Comparison of ENCODE assay signal across 19 cellular contexts in the genomic region with DNA sequence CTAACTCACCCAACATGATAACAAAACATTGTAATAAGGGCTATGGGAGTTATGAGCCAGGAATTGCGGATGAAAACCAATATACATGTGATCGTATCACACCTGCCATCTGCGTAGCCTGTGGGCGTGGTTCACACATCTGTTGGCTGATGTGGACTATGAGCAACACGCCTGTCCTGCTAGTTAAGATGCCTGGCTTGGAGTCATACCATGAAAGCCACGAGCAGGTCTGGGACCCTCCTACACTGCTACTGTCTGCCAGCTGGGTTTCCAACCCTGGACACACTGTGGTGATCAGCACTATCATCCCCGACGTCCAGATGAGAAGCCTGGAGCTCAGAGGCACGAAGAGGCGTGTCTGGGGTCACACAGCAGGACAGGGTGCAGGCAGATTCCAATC. TPM values are rescaled to one million over a fixed set of nuclear protein-coding genes. Genes with fewer than 3 reads are reported as not detected.
DNase-seq lines count a peak whose midpoint lies in the region; ATAC-seq and TF ChIP-seq lines count a peak whose summit lies in the region.
"Had no signal": no experiment of that assay in that cellular context is flagged by ENCODE, and none has a peak within 500 bp of the region (broad histone marks: within the 10 kb centered on the region; RNA-seq: fewer than 3 reads in every experiment).

No MANE protein-coding gene starts in this region.

- H3K4me1 ChIP-seq in Peyer's patch (peaks cover 0 to 50% (median 9%) of the 10 kb centered on the region in 4 donors), ascending aorta (no peaks in the 10 kb centered on the region)
- peaks cover 41% of the 10 kb centered on the region for H3K4me1 ChIP-seq in effector memory CD4-positive, alpha-beta T cell (ENCODE audit: control insufficient read depth, insufficient read depth, low read length, poor library complexity, severe bottlenecking)

- peaks cover 39% of the 10 kb centered on the region for H3K36me3 Mint-ChIP-seq in activated CD4-positive, alpha-beta T cell treated with anti-CD3 and anti-CD28 coated beads for 36 hours (ENCODE audit: low read depth)
- no peaks in the 10 kb centered on the region for H3K36me3 Mint-ChIP-seq in nephron progenitor cell (ENCODE audit: low read depth)

- TF ChIP-seq POLR2A in Peyer's patch (IDR thresholded peaks at IDR 0.05) = no peak

- H3K4me1 Mint-ChIP-seq in activated CD4-positive, alpha-beta T cell treated with anti-CD3 and anti-CD28 coated beads for 36 hours = peaks cover 86% of the 10 kb centered on the region
- H3K4me1 Mint-ChIP-seq in nephron progenitor cell = peaks cover 32% of the 10 kb centered on the region

- peak overlapping the region; percentile 33 for H3K27ac Mint-ChIP-seq in activated CD4-positive, alpha-beta T cell treated with anti-CD3 and anti-CD28 coated beads for 36 hours
- peak overlapping the region; percentile 78 for H3K27ac Mint-ChIP-seq in nephron progenitor cell
- H3K27ac Mint-ChIP-seq: type B pancreatic cell had no signal

- H3K4me3 ChIP-seq in Peyer's patch (no peak overlapping the region), ascending aorta (no peak overlapping the region)
- no peak overlapping the region for H3K4me3 ChIP-seq in effector memory CD4-positive, alpha-beta T cell (ENCODE audit: insufficient read depth, low read depth, low read length, poor library complexity, severe bottlenecking)
- H3K4me3 ChIP-seq: GM23248, lung, right atrium auricular region had no signal

- CTCF ChIA-PET in activated CD4-positive, alpha-beta T cell treated with anti-CD3 and anti-CD28 coated beads for 36 hours (lab: Charles Lee) = no interaction called here

- H3K27me3 ChIP-seq in Peyer's patch (no peaks in the 10 kb centered on the region), ascending aorta (no peaks in the 10 kb centered on the region)
- no peaks in the 10 kb centered on the region for H3K27me3 ChIP-seq in effector memory CD4-positive, alpha-beta T cell (replicated peaks; ENCODE audit: control insufficient read depth, insufficient read depth, low read length, poor library complexity, severe bottlenecking)
- H3K27me3 ChIP-seq: right atrium auricular region had no signal

- intact Hi-C loops in activated CD4-positive, alpha-beta T cell treated with anti-CD3 and anti-CD28 coated beads for 36 hours (cut with DNase I, micrococcal nuclease) = no loop called here
- intact Hi-C loops in ascending aorta (cut with DNase I) = no loop called here

- H3K4me3 Mint-ChIP-seq in activated CD4-positive, alpha-beta T cell treated with anti-CD3 and anti-CD28 coated beads for 36 hours = no peak overlapping the region
- H3K4me3 Mint-ChIP-seq in nephron progenitor cell = no peak overlapping the region
- H3K4me3 Mint-ChIP-seq: type B pancreatic cell had no signal

- no peaks in the 10 kb centered on the region for H3K27me3 Mint-ChIP-seq in activated CD4-positive, alpha-beta T cell treated with anti-CD3 and anti-CD28 coated beads for 36 hours
- no peaks in the 10 kb centered on the region for H3K27me3 Mint-ChIP-seq in nephron progenitor cell (ENCODE audit: low read depth, poor library complexity)
- H3K27me3 Mint-ChIP-seq: type B pancreatic cell had no signal

- POLR2A ChIA-PET in activated CD4-positive, alpha-beta T cell treated with anti-CD3 and anti-CD28 coated beads for 36 hours (lab: Charles Lee) = no interaction called here

- H3K9me3 ChIP-seq in Peyer's patch (no peaks in the 10 kb centered on the region), ascending aorta (no peaks in the 10 kb centered on the region)
- H3K9me3 ChIP-seq in effector memory CD4-positive, alpha-beta T cell (ENCODE audit: control insufficient read depth, low read length) = no peaks in the 10 kb centered on the region
- H3K9me3 ChIP-seq: right atrium auricular region had no signal

- no peaks in the 10 kb centered on the region for H3K36me3 ChIP-seq in Peyer's patch
- peaks cover 42% of the 10 kb centered on the region for H3K36me3 ChIP-seq in effector memory CD4-positive, alpha-beta T cell (ENCODE audit: control insufficient read depth, insufficient read depth, low read length)
- no peaks in the 10 kb centered on the region for H3K36me3 ChIP-seq in ascending aorta
- H3K36me3 ChIP-seq: right atrium auricular region had no signal

- peak; percentile 24 for DNase-seq in activated CD4-positive, alpha-beta T cell treated with anti-CD3 and anti-CD28 coated beads for 36 hours
- no peak for DNase-seq in activated CD4-positive, alpha-beta T cell treated with anti-CD3 and anti-CD28 coated beads, Interleukin-2, amount 50 U/mL, for 4 hours
- DNase-seq in Peyer's patch (peak in 2 of 3 donors; percentile 71 to 73), nephron progenitor cell (no peak), anterior cingulate cortex (lab: John Stamatoyannopoulos, UW) (no peak), NCI-H2081 treated with DMSO at 0.1 percent for 48 hours (lab: John Stamatoyannopoulos, UW) (no peak), ascending aorta (ENCODE audit: low spot score in 2 of 2) (no peak)
- DNase-seq in effector memory CD4-positive, alpha-beta T cell = no peak
- DNase-seq: activated gamma-delta T cell, foreskin fibroblast, GM23248, NCI-H146, T1000 had no signal

- H3K9me3 Mint-ChIP-seq in activated CD4-positive, alpha-beta T cell treated with anti-CD3 and anti-CD28 coated beads for 36 hours (ENCODE audit: low read depth) = no peaks in the 10 kb centered on the region
- H3K9me3 Mint-ChIP-seq in nephron progenitor cell = no peaks in the 10 kb centered on the region
- H3K9me3 Mint-ChIP-seq: type B pancreatic cell had no signal

- ATAC-seq in activated CD4-positive, alpha-beta T cell treated with anti-CD3 and anti-CD28 coated beads for 36 hours = no peak

- H3K27ac ChIP-seq in Peyer's patch = peak overlapping the region in 2 of 4 donors; percentile 32 to 41
- peak overlapping the region; percentile 21 for H3K27ac ChIP-seq in effector memory CD4-positive, alpha-beta T cell (ENCODE audit: insufficient read depth, low read length, poor library complexity, severe bottlenecking)
- H3K27ac ChIP-seq in ascending aorta = no peak overlapping the region
- H3K27ac ChIP-seq: 22Rv1, right atrium auricular region had no signal

- TF ChIP-seq CTCF in Peyer's patch (IDR thresholded peaks at IDR 0.05) (no peak), nephron progenitor cell (IDR thresholded peaks at IDR 0.05) (no peak), ascending aorta (IDR thresholded peaks at IDR 0.05) (no peak)

RNA-seq across cellular contexts. Expression of gene STK10, which starts 40.2 kb away (rescaled TPM):
- 100 to 1,000 TPM in 1 of 2 experiments, 10 to 100 TPM in 1; 83.1 to 144 TPM for total RNA-seq in activated CD4-positive, alpha-beta T cell treated with anti-CD3 and anti-CD28 coated beads for 36 hours
- total RNA-seq in Peyer's patch (100 to 1,000 TPM in 1 of 4 donors, 10 to 100 TPM in 3; 26.3 to 202 (median 68.1) TPM), ascending aorta (18.4 TPM)

RNA-seq across cellular contexts. Expression of gene EFCAB9, which starts 46.1 kb away (rescaled TPM):
- not detected for total RNA-seq in activated CD4-positive, alpha-beta T cell treated with anti-CD3 and anti-CD28 coated beads for 36 hours
- total RNA-seq in Peyer's patch (not detected), ascending aorta (not detected)
- total RNA-seq: Daoy, GM23248, lung, right atrium auricular region, SK-MEL-5 had no signal

Comparison
In these comparisons a context has a peak if more than half of its experiments do, and no peak if none do; other contexts are left out.
1. DNase-seq: peak in activated CD4-positive, alpha-beta T cell treated with anti-CD3 and anti-CD28 coated beads for 36 hours (single experiment) and Peyer's patch (2 of 3); none in activated CD4-positive, alpha-beta T cell treated with anti-CD3 and anti-CD28 coated beads, Interleukin-2, amount 50 U/mL, for 4 hours (0 of 2), effector memory CD4-positive, alpha-beta T cell (0 of 3), nephron progenitor cell (single experiment), anterior cingulate cortex (0 of 58), NCI-H2081 treated with DMSO at 0.1 percent for 48 hours (single experiment) and ascending aorta (0 of 2).